In the genomic region with DNA sequence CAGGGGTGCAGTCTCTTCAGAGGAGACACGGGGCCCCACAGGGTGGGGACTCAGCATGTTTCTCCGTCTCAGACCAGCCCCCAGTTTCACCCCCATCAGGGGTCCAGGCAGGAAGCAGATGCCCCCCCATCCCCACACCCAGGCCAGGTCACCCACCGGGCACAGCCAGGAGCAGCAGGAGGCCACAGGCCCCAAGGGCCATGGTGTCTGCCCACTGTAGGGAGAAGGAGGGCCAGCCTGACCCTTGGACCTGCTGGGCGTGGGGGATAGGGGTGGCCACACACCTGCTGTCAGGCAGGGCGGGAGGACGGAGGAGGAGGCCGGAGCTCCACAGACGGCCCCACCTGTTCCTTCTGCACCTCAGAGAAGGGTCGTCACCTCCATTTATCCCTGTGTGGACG, we compare ENCODE assay signal across 24 cellular contexts. TPM values are rescaled to one million over a fixed set of nuclear protein-coding genes. Genes with fewer than 3 reads are reported as not detected.
"Had no signal": no experiment of that assay in that cellular context is flagged by ENCODE, and none has a peak within 500 bp of the region (broad histone marks: within the 10 kb centered on the region; RNA-seq: fewer than 3 reads in every experiment).

Gene TPSG1 (minus strand): TSS at position 218 of the 401 bp plus-strand sequence. CDS start 16 bp downstream, at position 202.

- DNase-seq: activated CD4-positive, alpha-beta memory T cell treated with anti-CD3 and anti-CD28 coated beads, Interleukin-2, amount 10 ng/mL, durations not matched to agents 7 days and 5 days; activated CD8-positive, alpha-beta memory T cell treated with anti-CD3 and anti-CD28 coated beads, Interleukin-2, amount 10 ng/mL, durations not matched to agents 7 days and 5 days; activated naive CD4-positive, alpha-beta T cell treated with anti-CD3 and anti-CD28 coated beads, Interleukin-2, amount 10 ng/mL, durations not matched to agents 7 days and 5 days; activated naive CD8-positive, alpha-beta T cell treated with anti-CD3 and anti-CD28 coated beads, Interleukin-2, amount 50 U/mL, for 24 hours; anterior cingulate cortex; central memory CD4-positive, alpha-beta T cell; erythroblast; heart left ventricle; mesenchymal stem cell; natural killer cell; nucleus accumbens; SK-N-SH; stimulated activated CD4-positive, alpha-beta T cell treated with anti-CD3 and anti-CD28 coated beads, Interleukin-15, amount 100 ng/mL, for 24 hours; stimulated activated CD4-positive, alpha-beta T cell treated with anti-CD3 and anti-CD28 coated beads, Interleukin-2, amount 100 ng/mL, for 48 hours; stimulated activated naive CD8-positive, alpha-beta T cell treated with anti-CD3 and anti-CD28 coated beads, Interleukin-15, amount 100 ng/mL, for 72 hours had no signal

- H3K9ac ChIP-seq: SK-N-SH had no signal

- H3K36me3 Mint-ChIP-seq: activated CD8-positive, alpha-beta memory T cell treated with anti-CD3 and anti-CD28 coated beads, Interleukin-2, amount 10 ng/mL, durations not matched to agents 7 days and 5 days; activated naive CD4-positive, alpha-beta T cell treated with anti-CD3 and anti-CD28 coated beads, Interleukin-2, amount 10 ng/mL, durations not matched to agents 7 days and 5 days; brain; natural killer cell had no signal

- H3K9me3 Mint-ChIP-seq: activated CD4-positive, alpha-beta memory T cell treated with anti-CD3 and anti-CD28 coated beads, Interleukin-2, amount 10 ng/mL, durations not matched to agents 7 days and 5 days; activated naive CD4-positive, alpha-beta T cell treated with anti-CD3 and anti-CD28 coated beads, Interleukin-2, amount 10 ng/mL, durations not matched to agents 7 days and 5 days; activated naive CD8-positive, alpha-beta T cell treated with anti-CD3 and anti-CD28 coated beads, Interleukin-2, amount 50 U/mL, for 24 hours; brain; natural killer cell; stimulated activated naive CD8-positive, alpha-beta T cell treated with anti-CD3 and anti-CD28 coated beads, Interleukin-15, amount 100 ng/mL, for 72 hours; T-helper 2 cell treated with Interferon-gamma antibody and Interleukin-4, amounts not matched to agents 5 μg/mL and 100 μg/mL, for 36 hours had no signal

- H3K4me2 ChIP-seq: SK-N-SH had no signal

- FAIRE-seq: endometrium, frontal cortex, TTC549 had no signal

- ATAC-seq: activated CD8-positive, alpha-beta memory T cell treated with anti-CD3 and anti-CD28 coated beads, Interleukin-2, amount 10 ng/mL, durations not matched to agents 7 days and 5 days; activated naive CD8-positive, alpha-beta T cell treated with anti-CD3 and anti-CD28 coated beads, Interleukin-2, amount 50 U/mL, for 24 hours; stimulated activated naive CD8-positive, alpha-beta T cell treated with anti-CD3 and anti-CD28 coated beads, Interleukin-15, amount 100 ng/mL, for 72 hours had no signal

- H3K27me3 ChIP-seq: heart left ventricle had no signal

- H3K9me3 ChIP-seq: heart left ventricle, SK-N-SH, thoracic aorta had no signal

- H3K36me3 ChIP-seq: heart left ventricle, thoracic aorta had no signal

- H3K27ac Mint-ChIP-seq: activated CD4-positive, alpha-beta memory T cell treated with anti-CD3 and anti-CD28 coated beads, Interleukin-2, amount 10 ng/mL, durations not matched to agents 7 days and 5 days; activated CD8-positive, alpha-beta memory T cell treated with anti-CD3 and anti-CD28 coated beads, Interleukin-2, amount 10 ng/mL, durations not matched to agents 7 days and 5 days; activated naive CD4-positive, alpha-beta T cell treated with anti-CD3 and anti-CD28 coated beads, Interleukin-2, amount 10 ng/mL, durations not matched to agents 7 days and 5 days; activated naive CD8-positive, alpha-beta T cell treated with anti-CD3 and anti-CD28 coated beads, Interleukin-2, amount 50 U/mL, for 24 hours; natural killer cell; T-helper 2 cell treated with Interferon-gamma antibody and Interleukin-4, amounts not matched to agents 5 μg/mL and 100 μg/mL, for 36 hours had no signal

- H3K4me3 ChIP-seq: coronary artery, heart left ventricle, thoracic aorta had no signal

- H3K27ac ChIP-seq: coronary artery, thoracic aorta had no signal

- H3K27me3 Mint-ChIP-seq: activated CD4-positive, alpha-beta memory T cell treated with anti-CD3 and anti-CD28 coated beads, Interleukin-2, amount 10 ng/mL, durations not matched to agents 7 days and 5 days; activated CD8-positive, alpha-beta memory T cell treated with anti-CD3 and anti-CD28 coated beads, Interleukin-2, amount 10 ng/mL, durations not matched to agents 7 days and 5 days; activated naive CD4-positive, alpha-beta T cell treated with anti-CD3 and anti-CD28 coated beads, Interleukin-2, amount 10 ng/mL, durations not matched to agents 7 days and 5 days; activated naive CD8-positive, alpha-beta T cell treated with anti-CD3 and anti-CD28 coated beads, Interleukin-2, amount 50 U/mL, for 24 hours; brain; stimulated activated naive CD8-positive, alpha-beta T cell treated with anti-CD3 and anti-CD28 coated beads, Interleukin-15, amount 100 ng/mL, for 72 hours had no signal

- H3K4me1 Mint-ChIP-seq: activated CD4-positive, alpha-beta memory T cell treated with anti-CD3 and anti-CD28 coated beads, Interleukin-2, amount 10 ng/mL, durations not matched to agents 7 days and 5 days; activated CD8-positive, alpha-beta memory T cell treated with anti-CD3 and anti-CD28 coated beads, Interleukin-2, amount 10 ng/mL, durations not matched to agents 7 days and 5 days; activated naive CD4-positive, alpha-beta T cell treated with anti-CD3 and anti-CD28 coated beads, Interleukin-2, amount 10 ng/mL, durations not matched to agents 7 days and 5 days; activated naive CD8-positive, alpha-beta T cell treated with anti-CD3 and anti-CD28 coated beads, Interleukin-2, amount 50 U/mL, for 24 hours; brain; natural killer cell; stimulated activated naive CD8-positive, alpha-beta T cell treated with anti-CD3 and anti-CD28 coated beads, Interleukin-15, amount 100 ng/mL, for 72 hours had no signal

- H3K4me3 Mint-ChIP-seq: activated CD4-positive, alpha-beta memory T cell treated with anti-CD3 and anti-CD28 coated beads, Interleukin-2, amount 10 ng/mL, durations not matched to agents 7 days and 5 days; activated CD8-positive, alpha-beta memory T cell treated with anti-CD3 and anti-CD28 coated beads, Interleukin-2, amount 10 ng/mL, durations not matched to agents 7 days and 5 days; activated naive CD4-positive, alpha-beta T cell treated with anti-CD3 and anti-CD28 coated beads, Interleukin-2, amount 10 ng/mL, durations not matched to agents 7 days and 5 days; activated naive CD8-positive, alpha-beta T cell treated with anti-CD3 and anti-CD28 coated beads, Interleukin-2, amount 50 U/mL, for 24 hours; brain; natural killer cell; stimulated activated naive CD8-positive, alpha-beta T cell treated with anti-CD3 and anti-CD28 coated beads, Interleukin-15, amount 100 ng/mL, for 72 hours; T-helper 2 cell treated with Interferon-gamma antibody and Interleukin-4, amounts not matched to agents 5 μg/mL and 100 μg/mL, for 36 hours had no signal

RNA-seq across cellular contexts. Expression of gene TPSG1, which starts in this region (rescaled TPM):
- total RNA-seq: activated CD4-positive, alpha-beta memory T cell treated with anti-CD3 and anti-CD28 coated beads, Interleukin-2, amount 10 ng/mL, durations not matched to agents 7 days and 5 days; activated CD8-positive, alpha-beta memory T cell treated with anti-CD3 and anti-CD28 coated beads, Interleukin-2, amount 10 ng/mL, durations not matched to agents 7 days and 5 days; frontal cortex; heart left ventricle; kidney epithelial cell; skeletal muscle tissue had no signal
- polyA plus RNA-seq: heart left ventricle, SK-N-SH had no signal
